In the genomic region with DNA sequence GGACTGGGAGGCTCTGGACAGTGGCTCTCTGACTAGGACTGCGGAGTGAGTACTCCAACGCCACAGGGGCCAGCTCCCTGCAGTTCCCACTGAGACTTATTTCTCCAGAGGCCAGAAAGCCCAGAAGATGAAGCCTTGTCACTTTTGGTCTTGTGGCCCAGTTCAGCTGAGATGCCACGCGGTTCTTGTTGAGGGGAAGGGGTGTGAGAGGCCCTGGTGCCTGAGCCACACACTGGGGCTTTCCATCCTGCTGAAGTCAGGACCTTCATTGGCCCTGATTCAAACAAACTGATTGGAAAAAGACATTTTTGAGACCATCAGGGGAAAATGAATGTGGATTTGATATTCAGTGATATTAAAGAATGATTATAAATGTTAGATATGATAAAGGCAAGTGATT, we compare ENCODE assay signal across 29 cellular contexts.
A peak's percentile ranks its signal among the peaks of the same experiment; 100 is the strongest.
DNase-seq lines count a peak whose midpoint lies in the region; ATAC-seq, FAIRE-seq and TF ChIP-seq lines count a peak whose summit lies in the region.
"Had no signal": no experiment of that assay in that cellular context is flagged by ENCODE, and none has a peak within 500 bp of the region (broad histone marks: within the 10 kb centered on the region; RNA-seq: fewer than 3 reads in every experiment).

No MANE protein-coding gene starts in this region.

- H3K9ac ChIP-seq in KMS-11, result no peak overlapping the region; the same call in 1 of the 2 replicates
- H3K9ac ChIP-seq: GM23248 had no signal

- no peaks in the 10 kb centered on the region for H3K9me3 Mint-ChIP-seq in activated T-cell treated with anti-CD3 and anti-CD28 coated beads, Interleukin-2, amount 50 U/mL, for 24 hours
- H3K9me3 Mint-ChIP-seq in activated naive CD8-positive, alpha-beta T cell treated with anti-CD3 and anti-CD28 coated beads for 36 hours, result no peaks in the 10 kb centered on the region
- H3K9me3 Mint-ChIP-seq in stimulated activated effector memory CD8-positive, alpha-beta T cell treated with anti-CD3 and anti-CD28 coated beads, Interleukin-12 subunit alpha, Interleukin-12 subunit beta, amount 100 ng/mL, for 72 hours, result no peaks in the 10 kb centered on the region
- H3K9me3 Mint-ChIP-seq: activated T-helper 1 cell treated with anti-CD3 and anti-CD28 coated beads, Interleukin-12 subunit alpha, Interleukin-12 subunit beta, Interleukin-2, Interleukin-4 antibody, amounts not matched to agents 30 ng/mL and 10 ng/mL and 1 ng/mL, durations not matched to agents 14 hours and 24 hours and 36 hours had no signal

- no peaks in the 10 kb centered on the region for H3K36me3 ChIP-seq in KMS-11 (ENCODE audit: insufficient read depth)
- H3K36me3 ChIP-seq: gastrocnemius medialis, prostate gland, sigmoid colon, stomach, transverse colon had no signal

- no peaks in the 10 kb centered on the region for H3K27me3 Mint-ChIP-seq in activated T-cell treated with anti-CD3 and anti-CD28 coated beads, Interleukin-2, amount 50 U/mL, for 24 hours
- no peaks in the 10 kb centered on the region for H3K27me3 Mint-ChIP-seq in activated naive CD8-positive, alpha-beta T cell treated with anti-CD3 and anti-CD28 coated beads for 36 hours

- H4K20me1 ChIP-seq in KMS-11 (ENCODE audit: insufficient read depth), result no peaks in the 10 kb centered on the region

- H3K27ac ChIP-seq in KMS-11, result peak overlapping the region; percentile 97
- H3K27ac ChIP-seq: gastrocnemius medialis, GM23248, hepatocyte, prostate gland, sigmoid colon, stomach, transverse colon had no signal

- no peak overlapping the region for H2AFZ ChIP-seq in KMS-11 (ENCODE audit: low read depth)
- H2AFZ ChIP-seq: GM23248, hepatocyte had no signal

- peak; percentile 31 for ATAC-seq in stimulated activated effector memory CD8-positive, alpha-beta T cell treated with anti-CD3 and anti-CD28 coated beads, Interleukin-12 subunit alpha, Interleukin-12 subunit beta, amount 100 ng/mL, for 72 hours
- no peak for ATAC-seq in GM18861 (IDR thresholded peaks at IDR 0.05; ENCODE audit: unreplicated experiment)
- ATAC-seq: gastrocnemius medialis, left cardiac atrium had no signal

- no peak overlapping the region for H3K4me3 Mint-ChIP-seq in activated T-cell treated with anti-CD3 and anti-CD28 coated beads, Interleukin-2, amount 50 U/mL, for 24 hours
- H3K4me3 Mint-ChIP-seq in activated naive CD8-positive, alpha-beta T cell treated with anti-CD3 and anti-CD28 coated beads for 36 hours, result no peak overlapping the region
- H3K4me3 Mint-ChIP-seq in stimulated activated effector memory CD8-positive, alpha-beta T cell treated with anti-CD3 and anti-CD28 coated beads, Interleukin-12 subunit alpha, Interleukin-12 subunit beta, amount 100 ng/mL, for 72 hours, result no peak overlapping the region
- H3K4me3 Mint-ChIP-seq: activated T-helper 1 cell treated with anti-CD3 and anti-CD28 coated beads, Interleukin-12 subunit alpha, Interleukin-12 subunit beta, Interleukin-2, Interleukin-4 antibody, amounts not matched to agents 30 ng/mL and 10 ng/mL and 1 ng/mL, durations not matched to agents 14 hours and 24 hours and 36 hours had no signal

- H3K4me2 ChIP-seq in KMS-11, result peak overlapping the region; percentile 76; the same call in 1 of the 2 replicates
- H3K4me2 ChIP-seq: hepatocyte had no signal

- FAIRE-seq in frontal cortex (lab: Jason Lieb, UNC), result no peak
- no peak for FAIRE-seq in GM12892 (lab: Jason Lieb, UNC)

- H3K27ac Mint-ChIP-seq in activated T-cell treated with anti-CD3 and anti-CD28 coated beads, Interleukin-2, amount 50 U/mL, for 24 hours, result peak overlapping the region; percentile 68
- H3K27ac Mint-ChIP-seq in activated naive CD8-positive, alpha-beta T cell treated with anti-CD3 and anti-CD28 coated beads for 36 hours, result peak overlapping the region; percentile 26
- H3K27ac Mint-ChIP-seq in stimulated activated effector memory CD8-positive, alpha-beta T cell treated with anti-CD3 and anti-CD28 coated beads, Interleukin-12 subunit alpha, Interleukin-12 subunit beta, amount 100 ng/mL, for 72 hours, result peak overlapping the region; percentile 48
- H3K27ac Mint-ChIP-seq: activated T-helper 1 cell treated with anti-CD3 and anti-CD28 coated beads, Interleukin-12 subunit alpha, Interleukin-12 subunit beta, Interleukin-2, Interleukin-4 antibody, amounts not matched to agents 30 ng/mL and 10 ng/mL and 1 ng/mL, durations not matched to agents 14 hours and 24 hours and 36 hours had no signal

- H3K79me2 ChIP-seq in KMS-11 (ENCODE audit: insufficient read depth, low read depth), result no peaks in the 10 kb centered on the region
- H3K79me2 ChIP-seq: hepatocyte had no signal

- peaks cover 78% of the 10 kb centered on the region for H3K4me1 ChIP-seq in KMS-11 (ENCODE audit: low read depth, poor library complexity, severe bottlenecking)
- H3K4me1 ChIP-seq: gastrocnemius medialis, prostate gland had no signal

- H3K27me3 ChIP-seq in KMS-11 (ENCODE audit: insufficient read depth, low read depth), result no peaks in the 10 kb centered on the region
- H3K27me3 ChIP-seq: gastrocnemius medialis, hepatocyte, sigmoid colon, stomach, transverse colon had no signal

- no peak overlapping the region for H3K4me3 ChIP-seq in KMS-11 (IDR thresholded peaks at IDR 0.05; ENCODE audit: insufficient read depth, low read depth, low read length)
- H3K4me3 ChIP-seq: gastrocnemius medialis, GM23248, hepatocyte, prostate gland, sigmoid colon, stomach, transverse colon had no signal

- peaks cover 11% of the 10 kb centered on the region for H3K36me3 Mint-ChIP-seq in activated T-cell treated with anti-CD3 and anti-CD28 coated beads, Interleukin-2, amount 50 U/mL, for 24 hours (ENCODE audit: low read depth)
- peaks cover 11% of the 10 kb centered on the region for H3K36me3 Mint-ChIP-seq in activated naive CD8-positive, alpha-beta T cell treated with anti-CD3 and anti-CD28 coated beads for 36 hours
- peaks cover 5% of the 10 kb centered on the region for H3K36me3 Mint-ChIP-seq in stimulated activated effector memory CD8-positive, alpha-beta T cell treated with anti-CD3 and anti-CD28 coated beads, Interleukin-12 subunit alpha, Interleukin-12 subunit beta, amount 100 ng/mL, for 72 hours

- TF ChIP-seq POLR2A in GM12892 (IDR thresholded peaks at IDR 0.05; ENCODE audit: low read depth, low read length), result no peak

- peaks cover 59% of the 10 kb centered on the region for H3K4me1 Mint-ChIP-seq in activated T-cell treated with anti-CD3 and anti-CD28 coated beads, Interleukin-2, amount 50 U/mL, for 24 hours (ENCODE audit: low read depth)
- peaks cover 62% of the 10 kb centered on the region for H3K4me1 Mint-ChIP-seq in activated naive CD8-positive, alpha-beta T cell treated with anti-CD3 and anti-CD28 coated beads for 36 hours
- H3K4me1 Mint-ChIP-seq in stimulated activated effector memory CD8-positive, alpha-beta T cell treated with anti-CD3 and anti-CD28 coated beads, Interleukin-12 subunit alpha, Interleukin-12 subunit beta, amount 100 ng/mL, for 72 hours, result peaks cover 57% of the 10 kb centered on the region

- no peak for DNase-seq in activated T-cell treated with anti-CD3 and anti-CD28 coated beads, Interleukin-2, amount 50 U/mL, for 24 hours
- no peak for DNase-seq in activated T-cell treated with anti-CD3 and anti-CD28 coated beads, Interleukin-2, amount 50 U/mL, for 1 hour
- no peak for DNase-seq in activated naive CD8-positive, alpha-beta T cell treated with anti-CD3 and anti-CD28 coated beads for 36 hours
- DNase-seq in stimulated activated effector memory CD8-positive, alpha-beta T cell treated with anti-CD3 and anti-CD28 coated beads, Interleukin-12 subunit alpha, Interleukin-12 subunit beta, amount 100 ng/mL, for 72 hours (ENCODE audit: low spot score in 2 of 2), result no peak
- DNase-seq in frontal cortex (ENCODE audit: low spot score in 2 of 2) (no peak), GM12892 (ENCODE audit: insufficient read length) (no peak)
- DNase-seq: AML-193; central memory CD4-positive, alpha-beta T cell; DMS79 treated with DMSO at 0.1 percent for 48 hours; gastrocnemius medialis; GM23248; Karpas-422; left cardiac atrium; mammary epithelial cell; MV-4-11; NCI-H1436 treated with DMSO at 0.1 percent for 48 hours; NCI-H345; NCI-H774; nucleus accumbens; RPMI8226; sigmoid colon; stimulated activated CD4-positive, alpha-beta T cell treated with anti-CD3 and anti-CD28 coated beads, Interleukin-15, amount 100 ng/mL, for 24 hours; stomach; transverse colon had no signal

- no peak for TF ChIP-seq CTCF in KMS-11 (conservative IDR thresholded peaks at IDR 0.05; ENCODE audit: low read depth, low read length)
